In the genomic region with DNA sequence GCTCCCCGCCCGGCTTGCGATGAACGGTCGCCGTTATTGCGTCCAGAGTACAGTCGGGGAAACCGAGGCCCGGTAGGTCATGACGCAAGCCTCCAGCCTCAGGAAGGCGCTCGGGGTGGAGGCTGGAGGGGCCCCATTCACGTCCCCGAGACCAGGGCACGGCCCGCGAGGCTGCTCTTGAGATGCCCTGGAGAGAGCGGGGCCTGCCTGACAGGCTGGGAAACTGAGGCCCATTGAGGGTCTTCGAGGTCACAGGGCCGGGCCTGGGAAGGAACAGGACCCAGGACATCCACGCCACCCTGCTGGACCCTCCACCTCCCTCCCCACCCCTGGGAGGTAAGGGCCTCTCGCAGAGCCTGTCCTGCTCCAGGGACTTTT, we compare ENCODE assay signal across 8 cellular contexts. TPM values are rescaled to one million over a fixed set of nuclear protein-coding genes. Genes with fewer than 3 reads are reported as not detected.
DNase-seq lines count a peak whose midpoint lies in the region; ATAC-seq lines count a peak whose summit lies in the region.

No MANE protein-coding gene starts in this region.

- H3K4me1 ChIP-seq in iPS DF 6.9 (ENCODE audit: control insufficient read depth, insufficient read depth, low read length), result no peaks in the 10 kb centered on the region
- peaks cover 18% of the 10 kb centered on the region for H3K4me1 ChIP-seq in stomach smooth muscle (ENCODE audit: control insufficient read depth, insufficient read depth, low read length)

- H3K36me3 ChIP-seq in iPS DF 6.9 (ENCODE audit: control insufficient read depth, insufficient read depth, low read length) (peaks cover 4% of the 10 kb centered on the region), stomach smooth muscle (ENCODE audit: control insufficient read depth in 2 of 2, insufficient read depth in 2 of 2, low read length in 2 of 2) (peaks cover 5 to 14% of the 10 kb centered on the region in 2 donors)

- H3K9me3 ChIP-seq in iPS DF 6.9 (ENCODE audit: control insufficient read depth, insufficient read depth, low read length) (no peaks in the 10 kb centered on the region), stomach smooth muscle (ENCODE audit: control insufficient read depth in 2 of 2, low read length in 2 of 2) (no peaks in the 10 kb centered on the region)

- ATAC-seq in activated T-cell treated with anti-CD3 and anti-CD28 coated beads, Interleukin-2, amount 50 U/mL, for 72 hours (replicated peaks in 1 of 2), result no peak
- peak; percentile 3 for ATAC-seq in activated CD8-positive, alpha-beta T cell treated with anti-CD3 and anti-CD28 coated beads, Interleukin-2, amount 10 ng/mL, durations not matched to agents 7 days and 5 days
- ATAC-seq in HG02852 (IDR thresholded peaks at IDR 0.05; ENCODE audit: unreplicated experiment), result no peak

- peaks cover 0 to 6% of the 10 kb centered on the region in 2 donors for H3K36me3 Mint-ChIP-seq in activated T-cell treated with anti-CD3 and anti-CD28 coated beads, Interleukin-2, amount 50 U/mL, for 72 hours (ENCODE audit: insufficient read depth in 2 of 2)
- H3K36me3 Mint-ChIP-seq in activated CD8-positive, alpha-beta T cell treated with anti-CD3 and anti-CD28 coated beads, Interleukin-2, amount 10 ng/mL, durations not matched to agents 7 days and 5 days (ENCODE audit: low read depth), result peaks cover 23% of the 10 kb centered on the region

- no peaks in the 10 kb centered on the region for H3K27me3 Mint-ChIP-seq in activated T-cell treated with anti-CD3 and anti-CD28 coated beads, Interleukin-2, amount 50 U/mL, for 72 hours (ENCODE audit: low read depth)
- H3K27me3 Mint-ChIP-seq in activated CD8-positive, alpha-beta T cell treated with anti-CD3 and anti-CD28 coated beads, Interleukin-2, amount 10 ng/mL, durations not matched to agents 7 days and 5 days (ENCODE audit: low read depth), result peaks cover 3% of the 10 kb centered on the region

- no peak for DNase-seq in activated T-cell treated with anti-CD3 and anti-CD28 coated beads, Interleukin-2, amount 50 U/mL, for 72 hours
- DNase-seq in activated T-cell treated with anti-CD3 and anti-CD28 coated beads for 4 hours, result no peak
- no peak for DNase-seq in activated CD8-positive, alpha-beta T cell treated with anti-CD3 and anti-CD28 coated beads, Interleukin-2, amount 10 ng/mL, durations not matched to agents 7 days and 5 days
- no peak for DNase-seq in iPS DF 6.9 (ENCODE audit: low read depth, low spot score)
- no peak for DNase-seq in NCI-H1417 treated with DMSO at 0.1 percent for 48 hours (lab: John Stamatoyannopoulos, UW)
- no peak for DNase-seq in NCI-H2196 (lab: John Stamatoyannopoulos, UW; ENCODE audit: unreplicated experiment)

- H3K4me3 ChIP-seq in iPS DF 6.9 (ENCODE audit: low read length) (peak overlapping the region; percentile 82), stomach smooth muscle (ENCODE audit: low read length in 2 of 2) (peak overlapping the region; percentile 95)

- WGBS in iPS DF 6.9 (ENCODE audit: insufficient coverage, insufficient read length), result no CpG with 5 or more reads among the region's 23 CpGs

- CTCF ChIA-PET in activated CD8-positive, alpha-beta T cell treated with anti-CD3 and anti-CD28 coated beads, Interleukin-2, amount 10 ng/mL, durations not matched to agents 7 days and 5 days (lab: Charles Lee), result no interaction called here

- H3K27ac ChIP-seq in iPS DF 6.9 (ENCODE audit: low read length) (no peak overlapping the region), stomach smooth muscle (ENCODE audit: low read length) (peak overlapping the region; percentile 86)

- POLR2A ChIA-PET in activated CD8-positive, alpha-beta T cell treated with anti-CD3 and anti-CD28 coated beads, Interleukin-2, amount 10 ng/mL, durations not matched to agents 7 days and 5 days (lab: Charles Lee), result interaction anchor here (0.7 kb wide), 1 partner anchor 13 kb away, joined by 3 read pairs; no protein-coding TSS in a partner anchor

- peaks cover 26% of the 10 kb centered on the region for H3K4me1 Mint-ChIP-seq in activated T-cell treated with anti-CD3 and anti-CD28 coated beads, Interleukin-2, amount 50 U/mL, for 72 hours (ENCODE audit: low read depth)
- H3K4me1 Mint-ChIP-seq in activated CD8-positive, alpha-beta T cell treated with anti-CD3 and anti-CD28 coated beads, Interleukin-2, amount 10 ng/mL, durations not matched to agents 7 days and 5 days (ENCODE audit: low read depth), result peaks cover 22% of the 10 kb centered on the region

- H3K27ac Mint-ChIP-seq in activated T-cell treated with anti-CD3 and anti-CD28 coated beads, Interleukin-2, amount 50 U/mL, for 72 hours, result peak overlapping the region; percentile 35
- peak overlapping the region; percentile 62 for H3K27ac Mint-ChIP-seq in activated CD8-positive, alpha-beta T cell treated with anti-CD3 and anti-CD28 coated beads, Interleukin-2, amount 10 ng/mL, durations not matched to agents 7 days and 5 days

- peak overlapping the region; percentile 88 to 95 for H3K4me3 Mint-ChIP-seq in activated T-cell treated with anti-CD3 and anti-CD28 coated beads, Interleukin-2, amount 50 U/mL, for 72 hours
- H3K4me3 Mint-ChIP-seq in activated CD8-positive, alpha-beta T cell treated with anti-CD3 and anti-CD28 coated beads, Interleukin-2, amount 10 ng/mL, durations not matched to agents 7 days and 5 days, result peak overlapping the region; percentile 89

- H3K9me3 Mint-ChIP-seq in activated T-cell treated with anti-CD3 and anti-CD28 coated beads, Interleukin-2, amount 50 U/mL, for 72 hours, result peaks cover 0 to 2% of the 10 kb centered on the region in 2 donors
- no peaks in the 10 kb centered on the region for H3K9me3 Mint-ChIP-seq in activated CD8-positive, alpha-beta T cell treated with anti-CD3 and anti-CD28 coated beads, Interleukin-2, amount 10 ng/mL, durations not matched to agents 7 days and 5 days (ENCODE audit: insufficient read depth)

- no peaks in the 10 kb centered on the region for H3K27me3 ChIP-seq in iPS DF 6.9 (ENCODE audit: control insufficient read depth, insufficient read depth, low read length)
- H3K27me3 ChIP-seq in stomach smooth muscle (ENCODE audit: control insufficient read depth in 1 of 2, insufficient read depth in 2 of 2, low read length in 2 of 2), result no peaks in the 10 kb centered on the region

- H3K9ac ChIP-seq in stomach smooth muscle (ENCODE audit: low read length in 2 of 2), result peak overlapping the region; percentile 93 to 95

RNA-seq across cellular contexts. Expression of a gene that starts 0.4 kb away (rescaled TPM):
- 100 to 1,000 TPM in 1 of 2 donors, 10 to 100 TPM in 1; 96.5 to 107 TPM for total RNA-seq in activated T-cell treated with anti-CD3 and anti-CD28 coated beads, Interleukin-2, amount 50 U/mL, for 72 hours
- 100 to 1,000 TPM; 122 to 127 TPM for total RNA-seq in activated CD8-positive, alpha-beta T cell treated with anti-CD3 and anti-CD28 coated beads, Interleukin-2, amount 10 ng/mL, durations not matched to agents 7 days and 5 days

RNA-seq across cellular contexts. Expression of a gene that starts 17.3 kb away (rescaled TPM):
- total RNA-seq in activated T-cell treated with anti-CD3 and anti-CD28 coated beads, Interleukin-2, amount 50 U/mL, for 72 hours, result 10 to 100 TPM; 13.6 to 17.7 TPM
- total RNA-seq in activated CD8-positive, alpha-beta T cell treated with anti-CD3 and anti-CD28 coated beads, Interleukin-2, amount 10 ng/mL, durations not matched to agents 7 days and 5 days, result 10 to 100 TPM; 26.2 to 26.8 TPM

RNA-seq across cellular contexts. Expression of a gene that starts 23.3 kb away (rescaled TPM):
- 100 to 1,000 TPM; 219 to 252 TPM for total RNA-seq in activated T-cell treated with anti-CD3 and anti-CD28 coated beads, Interleukin-2, amount 50 U/mL, for 72 hours
- total RNA-seq in activated CD8-positive, alpha-beta T cell treated with anti-CD3 and anti-CD28 coated beads, Interleukin-2, amount 10 ng/mL, durations not matched to agents 7 days and 5 days, result 100 to 1,000 TPM; 264 to 270 TPM

RNA-seq across cellular contexts. Expression of a gene that starts 54.1 kb away (rescaled TPM):
- 1,000 to 10,000 TPM; 1,293 to 1,490 TPM for total RNA-seq in activated T-cell treated with anti-CD3 and anti-CD28 coated beads, Interleukin-2, amount 50 U/mL, for 72 hours
- 1,000 to 10,000 TPM; 1,384 TPM for total RNA-seq in activated CD8-positive, alpha-beta T cell treated with anti-CD3 and anti-CD28 coated beads, Interleukin-2, amount 10 ng/mL, durations not matched to agents 7 days and 5 days
